16 cellular contexts compared by ENCODE assay signal in the genomic region with DNA sequence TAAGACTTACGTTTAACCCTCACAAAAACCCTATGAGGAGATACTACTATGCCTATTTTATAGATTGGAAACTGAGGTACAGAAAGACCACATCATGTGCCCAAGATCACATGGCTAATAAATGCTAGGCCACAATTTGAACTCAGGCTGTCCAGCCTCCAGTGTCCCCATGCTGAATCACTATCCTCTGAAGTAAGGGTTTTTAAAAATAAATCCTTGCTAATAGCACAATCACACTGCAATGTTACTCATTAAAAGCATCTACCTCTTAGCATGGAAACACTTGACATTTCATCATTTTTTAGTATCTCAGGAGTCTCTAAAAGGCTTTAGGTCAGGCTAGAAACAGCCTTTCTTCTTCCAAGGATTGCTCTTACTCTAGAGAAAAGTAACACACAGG. TPM values are rescaled to one million over a fixed set of nuclear protein-coding genes. Genes with fewer than 3 reads are reported as not detected.
DNase-seq lines count a peak whose midpoint lies in the region; TF ChIP-seq lines count a peak whose summit lies in the region.
"Had no signal": no experiment of that assay in that cellular context is flagged by ENCODE, and none has a peak within 500 bp of the region (broad histone marks: within the 10 kb centered on the region; RNA-seq: fewer than 3 reads in every experiment).

No MANE protein-coding gene starts in this region.

- H4K20me1 ChIP-seq in GM23248 (ENCODE audit: insufficient read depth): no peaks in the 10 kb centered on the region

- intact Hi-C loops in activated CD4-positive, alpha-beta memory T cell treated with anti-CD3 and anti-CD28 coated beads for 36 hours (cut with micrococcal nuclease): no loop called here
- intact Hi-C loops in Caco-2 (cut with micrococcal nuclease; ENCODE audit: unreplicated experiment): no loop called here

- H3K79me2 ChIP-seq in ACC112 (ENCODE audit: control insufficient read depth, insufficient read depth, low read length, unreplicated experiment) (no peaks in the 10 kb centered on the region), GM23248 (ENCODE audit: insufficient read depth) (no peaks in the 10 kb centered on the region)

- no peak overlapping the region for H3K4me3 Mint-ChIP-seq in chondrocyte (ENCODE audit: unreplicated experiment)
- H3K4me3 Mint-ChIP-seq in activated CD4-positive, alpha-beta memory T cell treated with anti-CD3 and anti-CD28 coated beads for 36 hours: no peak overlapping the region
- no peak overlapping the region for H3K4me3 Mint-ChIP-seq in Caco-2 (ENCODE audit: unreplicated experiment)
- H3K4me3 Mint-ChIP-seq: CD14-positive monocyte; CD8-positive, alpha-beta T cell had no signal

- no peak overlapping the region for H3K4me2 ChIP-seq in GM23248 (ENCODE audit: unreplicated experiment)

- in situ Hi-C loops in GM23248 (cut with MboI): no loop called here

- CTCF ChIA-PET in activated CD4-positive, alpha-beta memory T cell treated with anti-CD3 and anti-CD28 coated beads for 36 hours (lab: Charles Lee): no interaction called here
- CTCF ChIA-PET in Caco-2 (lab: Charles Lee): no interaction called here

- H3K9me2 ChIP-seq in GM23248 (ENCODE audit: insufficient read depth): no peaks in the 10 kb centered on the region

- peaks cover 17% of the 10 kb centered on the region for H3K4me1 Mint-ChIP-seq in chondrocyte (ENCODE audit: low read depth)
- peaks cover 5% of the 10 kb centered on the region for H3K4me1 Mint-ChIP-seq in activated CD4-positive, alpha-beta memory T cell treated with anti-CD3 and anti-CD28 coated beads for 36 hours (ENCODE audit: low read depth)
- no peaks in the 10 kb centered on the region for H3K4me1 Mint-ChIP-seq in Caco-2 (ENCODE audit: low read depth, unreplicated experiment)
- H3K4me1 Mint-ChIP-seq: CD14-positive monocyte had no signal

- H3K27me3 ChIP-seq in ACC112 (ENCODE audit: insufficient read depth, low read length) (no peaks in the 10 kb centered on the region), GM23248 (replicated peaks; ENCODE audit: insufficient read depth) (no peaks in the 10 kb centered on the region), Caco-2 (replicated peaks; ENCODE audit: control insufficient read depth, insufficient read depth, low read length) (no peaks in the 10 kb centered on the region)

- H3K4me3 ChIP-seq in ACC112 (ENCODE audit: low read depth, low read length) (no peak overlapping the region), GM23248 (no peak overlapping the region), Caco-2 (ENCODE audit: low read depth, low read length) (no peak overlapping the region)
- H3K4me3 ChIP-seq: GM12878, HAP-1 had no signal

- no peak for TF ChIP-seq CTCF in chondrocyte (IDR thresholded peaks at IDR 0.05)
- no peak for TF ChIP-seq CTCF in Caco-2 (IDR thresholded peaks at IDR 0.05; ENCODE audit: insufficient read depth in 1 of 2, low read depth in 1 of 2, low read length in 1 of 2, severe bottlenecking in 1 of 2, unreplicated experiment in 1 of 2)

- H2AFZ ChIP-seq in ACC112 (ENCODE audit: low read length, unreplicated experiment) (no peak overlapping the region), GM23248 (no peak overlapping the region)

- H3K27me3 Mint-ChIP-seq in chondrocyte (ENCODE audit: low read depth) (no peaks in the 10 kb centered on the region), Caco-2 (ENCODE audit: insufficient read depth, unreplicated experiment) (peaks cover 5% of the 10 kb centered on the region)
- no peaks in the 10 kb centered on the region for H3K27me3 Mint-ChIP-seq in activated CD4-positive, alpha-beta memory T cell treated with anti-CD3 and anti-CD28 coated beads for 36 hours

- H3K27ac Mint-ChIP-seq in chondrocyte (ENCODE audit: unreplicated experiment) (peak overlapping the region; percentile 60), Caco-2 (ENCODE audit: unreplicated experiment) (no peak overlapping the region)
- no peak overlapping the region for H3K27ac Mint-ChIP-seq in activated CD4-positive, alpha-beta memory T cell treated with anti-CD3 and anti-CD28 coated beads for 36 hours
- H3K27ac Mint-ChIP-seq: CD14-positive monocyte; CD8-positive, alpha-beta T cell had no signal

- H3K27ac ChIP-seq in ACC112 (ENCODE audit: low read depth, low read length) (0 out of 2 replicates have a peak overlapping the region, but pooled peaks have one; percentile 71), GM23248 (0 out of 2 replicates have a peak overlapping the region, but pooled peaks have one; percentile 58)

- peaks cover 29% of the 10 kb centered on the region for H3F3A ChIP-seq in GM23248 (ENCODE audit: insufficient read depth)

- H3K4me1 ChIP-seq in ACC112 (ENCODE audit: control insufficient read depth, insufficient read depth, low read length, unreplicated experiment) (peaks cover 49% of the 10 kb centered on the region), GM23248 (ENCODE audit: insufficient read depth) (peaks cover 41% of the 10 kb centered on the region), Caco-2 (no peaks in the 10 kb centered on the region)
- H3K4me1 ChIP-seq: HAP-1 had no signal

- POLR2A ChIA-PET in activated CD4-positive, alpha-beta memory T cell treated with anti-CD3 and anti-CD28 coated beads for 36 hours (lab: Charles Lee): no interaction called here
- POLR2A ChIA-PET in Caco-2 (lab: Charles Lee): no interaction called here

- no peaks in the 10 kb centered on the region for H3K9me3 Mint-ChIP-seq in chondrocyte (ENCODE audit: low read depth)
- H3K9me3 Mint-ChIP-seq in activated CD4-positive, alpha-beta memory T cell treated with anti-CD3 and anti-CD28 coated beads for 36 hours: no peaks in the 10 kb centered on the region
- H3K9me3 Mint-ChIP-seq in Caco-2 (ENCODE audit: unreplicated experiment): no peaks in the 10 kb centered on the region
- H3K9me3 Mint-ChIP-seq: CD8-positive, alpha-beta T cell had no signal

- H3K36me3 ChIP-seq in ACC112 (ENCODE audit: insufficient read depth, low read length) (no peaks in the 10 kb centered on the region), GM23248 (ENCODE audit: low read depth) (no peaks in the 10 kb centered on the region), Caco-2 (ENCODE audit: control insufficient read depth, insufficient read depth, low read length) (no peaks in the 10 kb centered on the region)
- H3K36me3 ChIP-seq: HAP-1 had no signal

- no peak overlapping the region for H3K9ac ChIP-seq in GM23248

- no TSS peak for BruUV-seq in Caco-2 (replicated peaks; lab: Mats Ljungman, UMichigan)

- DNase-seq in GM23248 (peak; percentile 43), chondrocyte (ENCODE audit: low spot score) (no peak), kidney tubule cell (ENCODE audit: low spot score) (peak; percentile 54), AG08396 (ENCODE audit: low spot score) (no peak), inferior parietal cortex (ENCODE audit: extremely low spot score) (no peak), Caco-2 (no peak)
- DNase-seq in activated CD4-positive, alpha-beta memory T cell treated with anti-CD3 and anti-CD28 coated beads for 36 hours: no peak
- DNase-seq: 8988T; ACHN; CD8-positive, alpha-beta T cell; DMS53; KBM-7 had no signal

- 100% methylated on average over 1 of the region's 1 CpG for WGBS in GM23248 (ENCODE audit: low coverage in 1 of 2, low lambda C conversion rate in 2 of 2, missing lambda C conversion rate in 2 of 2), 2 experiments

- H3K9me3 ChIP-seq in GM23248 (ENCODE audit: low read depth): no peaks in the 10 kb centered on the region
- H3K9me3 ChIP-seq in Caco-2: no peaks in the 10 kb centered on the region
- H3K9me3 ChIP-seq: HAP-1 had no signal

- H3K36me3 Mint-ChIP-seq in chondrocyte (ENCODE audit: low read depth) (no peaks in the 10 kb centered on the region), Caco-2 (ENCODE audit: insufficient read depth, unreplicated experiment) (no peaks in the 10 kb centered on the region)
- no peaks in the 10 kb centered on the region for H3K36me3 Mint-ChIP-seq in activated CD4-positive, alpha-beta memory T cell treated with anti-CD3 and anti-CD28 coated beads for 36 hours
- H3K36me3 Mint-ChIP-seq: CD14-positive monocyte; CD8-positive, alpha-beta T cell had no signal

RNA-seq across cellular contexts. Expression of gene PPP1R3C, which starts 50.0 kb away (rescaled TPM):
- 193 and 238 TPM in 2 replicates for total RNA-seq in GM23248 (2014; rRNA removed; shearing (Covaris generic))
- 98.8 and 99.9 TPM in 2 replicates for polyA plus RNA-seq in GM23248 (2016; fragmentation: Nextera tagmentation; extraction: Ambion mirVana)
- total RNA-seq in chondrocyte (24.0 to 39.8 TPM (median 39.0 TPM) in 3 replicates), Caco-2 (2022) (not detected in 2 replicates)
- under 1 TPM in 1 of 2 experiments, not detected in 1; 0.07 TPM for total RNA-seq in activated CD4-positive, alpha-beta memory T cell treated with anti-CD3 and anti-CD28 coated beads for 36 hours
- total RNA-seq: CD8-positive, alpha-beta T cell; GM12878 had no signal
- polyA plus RNA-seq: CD14-positive monocyte had no signal

Comparison
In these comparisons a context has a peak if more than half of its experiments do, and no peak if none do; other contexts are left out.
1. DNase-seq: peak in GM23248 (single experiment) and kidney tubule cell (single experiment); none in chondrocyte (single experiment), AG08396 (single experiment), inferior parietal cortex (single experiment), activated CD4-positive, alpha-beta memory T cell treated with anti-CD3 and anti-CD28 coated beads for 36 hours (single experiment) and Caco-2 (0 of 2).
2. RNA of gene PPP1R3C, which starts 50.0 kb away (total RNA-seq): 193 to 238 TPM in GM23248 and 24.0 to 39.8 TPM in chondrocyte; 0.07 TPM in activated CD4-positive, alpha-beta memory T cell treated with anti-CD3 and anti-CD28 coated beads for 36 hours and not detected in Caco-2; every median in the first group is over 10 times any median in the second.